ENCODE assay signal across 9 cellular contexts in genomic region chr3:135918600-135918999, GRCh38. TPM values are rescaled to one million over a fixed set of nuclear protein-coding genes. Genes with fewer than 3 reads are reported as not detected.
DNase-seq lines count a peak whose midpoint lies in the region; FAIRE-seq and TF ChIP-seq lines count a peak whose summit lies in the region.
"Had no signal": no experiment of that assay in that cellular context is flagged by ENCODE, and none has a peak within 500 bp of the region (broad histone marks: within the 10 kb centered on the region; RNA-seq: fewer than 3 reads in every experiment).

No MANE protein-coding gene starts in this region.

- no peaks in the 10 kb centered on the region for H4K20me1 ChIP-seq in Loucy (ENCODE audit: insufficient read depth, low read length, poor library complexity, severe bottlenecking)

- H3F3A ChIP-seq in Loucy (ENCODE audit: low read depth), result no peaks in the 10 kb centered on the region

- H3K4me1 ChIP-seq in Loucy (ENCODE audit: insufficient read depth, low read length, poor library complexity, severe bottlenecking), result no peaks in the 10 kb centered on the region

- H3K4me3 ChIP-seq in Loucy (ENCODE audit: low read length, poor library complexity, severe bottlenecking), result no peak overlapping the region

- H3K79me2 ChIP-seq in Loucy (ENCODE audit: insufficient read depth, low read length), result no peaks in the 10 kb centered on the region

- H3K9me3 ChIP-seq in Loucy (ENCODE audit: insufficient read depth, low read depth, low read length), result no peaks in the 10 kb centered on the region

- H3K4me2 ChIP-seq in Loucy (ENCODE audit: low read depth, low read length, poor library complexity, severe bottlenecking), result no peak overlapping the region

- TF ChIP-seq CTCF in Loucy (conservative IDR thresholded peaks at IDR 0.05; ENCODE audit: low read length), result peak; percentile 63

- no peak for FAIRE-seq in GM19239 (lab: Jason Lieb, UNC)

- H3K36me3 ChIP-seq in Loucy (ENCODE audit: insufficient read depth, low read length), result no peaks in the 10 kb centered on the region

- no peak overlapping the region for H3K9ac ChIP-seq in Loucy (ENCODE audit: low read depth, low read length, poor library complexity, severe bottlenecking)

- peak; percentile 28 for DNase-seq in Ammon's horn (ENCODE audit: low spot score)
- DNase-seq in dermis blood vessel endothelial cell, result peak; percentile 63
- peak; percentile 44 for DNase-seq in medulla oblongata (ENCODE audit: extremely low spot score)
- no peak for DNase-seq in OCI-M2 (lab: John Stamatoyannopoulos, UW; ENCODE audit: unreplicated experiment)
- DNase-seq in activated naive CD4-positive, alpha-beta T cell treated with Interleukin-2 at 50 U/mL for 16 hours, result no peak
- DNase-seq in GM19239 (ENCODE audit: insufficient read length, low spot score), result no peak
- DNase-seq in stimulated activated CD4-positive, alpha-beta T cell treated with anti-CD3 and anti-CD28 coated beads, Interleukin-12 subunit alpha, Interleukin-12 subunit beta, amount 100 ng/mL, for 4 hours, result no peak
- DNase-seq: NCI-H526 treated with DMSO at 0.1 percent for 48 hours had no signal

- H2AFZ ChIP-seq in Loucy (ENCODE audit: low read length), result no peak overlapping the region

- H3K9me2 ChIP-seq in Loucy (replicated peaks; ENCODE audit: low read depth, low read length), result no peaks in the 10 kb centered on the region

- no peaks in the 10 kb centered on the region for H3K27me3 ChIP-seq in Loucy (ENCODE audit: insufficient read depth, low read length, poor library complexity, severe bottlenecking)

RNA-seq across cellular contexts. Expression of gene PPP2R3A, which starts 46.9 kb away (rescaled TPM):
- total RNA-seq in dermis blood vessel endothelial cell, result 7.3 and 9.9 TPM in 2 replicates

Comparison
In these comparisons a context has a peak if more than half of its experiments do, and no peak if none do; other contexts are left out.
1. DNase-seq: peak in Ammon's horn (single experiment), dermis blood vessel endothelial cell (single experiment) and medulla oblongata (single experiment); none in OCI-M2 (single experiment), activated naive CD4-positive, alpha-beta T cell treated with Interleukin-2 at 50 U/mL for 16 hours (single experiment), GM19239 (single experiment) and stimulated activated CD4-positive, alpha-beta T cell treated with anti-CD3 and anti-CD28 coated beads, Interleukin-12 subunit alpha, Interleukin-12 subunit beta, amount 100 ng/mL, for 4 hours (single experiment).